In genomic region chr12:12992418-12993175, GRCh38 we compare ENCODE assay signal across 8 cellular contexts. TPM values are rescaled to one million over a fixed set of nuclear protein-coding genes. Genes with fewer than 3 reads are reported as not detected.
DNase-seq lines count a peak whose midpoint lies in the region; ATAC-seq and TF ChIP-seq lines count a peak whose summit lies in the region.

No MANE protein-coding gene starts in this region.

- H3T11ph ChIP-seq in H9 (ENCODE audit: low read length): no peak overlapping the region

- no peak overlapping the region for H2BK12ac ChIP-seq in H9 (ENCODE audit: insufficient read length, low read depth, low read length)

- ATAC-seq in T-helper 17 cell (no peak), heart right ventricle (peak in 7 of 8 donors; percentile 45 to 79 (median 70)), GM21390 (IDR thresholded peaks at IDR 0.05; ENCODE audit: unreplicated experiment) (no peak)

- no peak overlapping the region for H2BK5ac ChIP-seq in H9 (ENCODE audit: insufficient read length, low read length)

- H2BK20ac ChIP-seq in H9 (ENCODE audit: low read depth, low read length, poor library complexity, severe bottlenecking): no peak overlapping the region

- H3K79me1 ChIP-seq in H9 (ENCODE audit: insufficient read depth, low read depth, low read length, poor library complexity, severe bottlenecking): no peaks in the 10 kb centered on the region

- peaks cover 0 to 27% (median 8%) of the 10 kb centered on the region in 9 donors for H3K36me3 ChIP-seq in heart right ventricle
- peaks cover 6% of the 10 kb centered on the region for H3K36me3 ChIP-seq in smooth muscle cell (ENCODE audit: low read depth)

- WGBS in H9 (ENCODE audit: extremely low coverage, insufficient read length, low lambda C conversion rate): no CpG with 5 or more reads among the region's 8 CpGs
- WGBS in heart right ventricle, 2 donors: 72% methylated on average over 8 of the region's 8 CpGs
- WGBS in smooth muscle cell (ENCODE audit: low lambda C conversion rate): 46% methylated on average over 8 of the region's 8 CpGs

- H2BK15ac ChIP-seq in H9 (ENCODE audit: low read depth, low read length): no peak overlapping the region

- no peak overlapping the region for H3K14ac ChIP-seq in H9 (ENCODE audit: insufficient read depth, low read length)

- H2BK120ac ChIP-seq in H9 (ENCODE audit: low read depth, low read length, poor library complexity, severe bottlenecking): no peak overlapping the region

- no peak overlapping the region for H3K4ac ChIP-seq in H9 (ENCODE audit: low read depth, low read length)

- TF ChIP-seq CTCF in H9 (conservative IDR thresholded peaks at IDR 0.05) (no peak), heart right ventricle (IDR thresholded peaks at IDR 0.05) (no peak), smooth muscle cell (IDR thresholded peaks at IDR 0.05; ENCODE audit: borderline replicate concordance, insufficient read depth, poor library complexity, severe bottlenecking) (no peak)

- H3F3A ChIP-seq in smooth muscle cell (ENCODE audit: low read depth): peaks cover 19% of the 10 kb centered on the region

- no peak overlapping the region for H3K18ac ChIP-seq in H9 (ENCODE audit: insufficient read length, low read depth, low read length)

- H3K23ac ChIP-seq in H9 (ENCODE audit: insufficient read length, low read depth, low read length): no peak overlapping the region

- H3K4me3 ChIP-seq in heart right ventricle (peak overlapping the region in 3 of 10 donors; percentile 10 to 34 (median 15)), smooth muscle cell (peak overlapping the region; percentile 2)

- H3K23me2 ChIP-seq in H9 (ENCODE audit: insufficient read length, low read depth, low read length, poor library complexity, severe bottlenecking): no peaks in the 10 kb centered on the region

- H3K79me2 ChIP-seq in H9 (ENCODE audit: insufficient read depth, low read length): no peaks in the 10 kb centered on the region; the same call in 1 of the 2 replicates
- H3K79me2 ChIP-seq in smooth muscle cell (ENCODE audit: low read depth): peaks cover 15% of the 10 kb centered on the region

- H3K27ac Mint-ChIP-seq in H9 (peak overlapping the region; percentile 45 to 91 (median 72); a peak in 3 of 7 replicates), T-helper 17 cell (peak overlapping the region; percentile 82)

- no peaks in the 10 kb centered on the region for H4K20me1 ChIP-seq in H9 (ENCODE audit: control insufficient read depth, insufficient read depth, insufficient read length)
- H4K20me1 ChIP-seq in smooth muscle cell (ENCODE audit: low read depth): peaks cover 4% of the 10 kb centered on the region

- H3K9me3 ChIP-seq in H9 (ENCODE audit: control insufficient read depth, low read depth, low read length): no peaks in the 10 kb centered on the region
- no peaks in the 10 kb centered on the region for H3K9me3 ChIP-seq in T-helper 17 cell (ENCODE audit: control insufficient read depth, low read length, poor library complexity, severe bottlenecking)
- H3K9me3 ChIP-seq in heart right ventricle: no peaks in the 10 kb centered on the region
- no peaks in the 10 kb centered on the region for H3K9me3 ChIP-seq in smooth muscle cell (replicated peaks; ENCODE audit: low read depth)

- peaks cover 7 to 15% (median 14%) of the 10 kb centered on the region in 3 experiments; a peak in 6 of 7 replicates for H3K36me3 Mint-ChIP-seq in H9 (ENCODE audit: insufficient read depth in 1 of 3, low read depth in 3 of 3)
- peaks cover 2% of the 10 kb centered on the region for H3K36me3 Mint-ChIP-seq in T-helper 17 cell (ENCODE audit: low read depth)

- H3K4me2 ChIP-seq in H9 (ENCODE audit: insufficient read depth, insufficient read length, low read length) (no peak overlapping the region), smooth muscle cell (peak overlapping the region; percentile 72)

- H4K91ac ChIP-seq in H9 (ENCODE audit: insufficient read length, low read depth, low read length): no peak overlapping the region

- no peak overlapping the region for H4K5ac ChIP-seq in H9 (ENCODE audit: insufficient read length, low read depth, low read length)

- H3K4me1 Mint-ChIP-seq in H9: peaks cover 38 to 40% of the 10 kb centered on the region in 2 experiments
- peaks cover 15% of the 10 kb centered on the region for H3K4me1 Mint-ChIP-seq in T-helper 17 cell

- H4K8ac ChIP-seq in H9 (replicated peaks; ENCODE audit: insufficient read length, low read depth, low read length): no peak overlapping the region

- DNase-seq in H9 (no peak), T-helper 17 cell (no peak), heart right ventricle (peak in 1 of 2 donors; percentile 13), smooth muscle cell (lab: John Stamatoyannopoulos, UW; ENCODE audit: unreplicated experiment) (peak; percentile 17), NCI-H1105 (lab: John Stamatoyannopoulos, UW) (no peak), NCI-H69 (lab: John Stamatoyannopoulos, UW) (no peak)
- no peak for DNase-seq in activated CD4-positive, alpha-beta T cell treated with anti-CD3 and anti-CD28 coated beads, Interleukin-2, amount 50 U/mL, for 1 hour

- no peak overlapping the region for H2AK5ac ChIP-seq in H9 (ENCODE audit: insufficient read length, low read length)

- H3K27ac ChIP-seq in H9 (ENCODE audit: insufficient read length, low read depth, low read length): no peak overlapping the region
- peak overlapping the region in 7 of 10 donors; percentile 9 to 85 (median 28) for H3K27ac ChIP-seq in heart right ventricle
- H3K27ac ChIP-seq in smooth muscle cell (ENCODE audit: low read depth): peak overlapping the region; percentile 79

- H3K4me3 Mint-ChIP-seq in H9: no peak overlapping the region; a peak in 1 of 5 replicates
- H3K4me3 Mint-ChIP-seq in T-helper 17 cell: no peak overlapping the region

- H3K9ac ChIP-seq in H9 (ENCODE audit: extremely low read depth, insufficient read length, low read length): no peak overlapping the region
- H3K9ac ChIP-seq in smooth muscle cell (ENCODE audit: low read depth): peak overlapping the region; percentile 49

- no peaks in the 10 kb centered on the region for H3K9me3 Mint-ChIP-seq in H9

- H2AFZ ChIP-seq in H9 (ENCODE audit: low read length) (no peak overlapping the region), smooth muscle cell (ENCODE audit: low read depth) (no peak overlapping the region)

- H3K27me3 Mint-ChIP-seq in H9 (ENCODE audit: low read depth) (no peaks in the 10 kb centered on the region), T-helper 17 cell (no peaks in the 10 kb centered on the region)

- intact Hi-C loops in heart right ventricle (cut with DNase I): no loop called here

- H3K27me3 ChIP-seq in H9 (ENCODE audit: insufficient read depth, low read length): no peaks in the 10 kb centered on the region
- no peaks in the 10 kb centered on the region for H3K27me3 ChIP-seq in heart right ventricle
- H3K27me3 ChIP-seq in smooth muscle cell (ENCODE audit: low read depth): no peaks in the 10 kb centered on the region

- peaks cover 7% of the 10 kb centered on the region; the same call in 1 of the 2 replicates for H3K4me1 ChIP-seq in H9 (ENCODE audit: insufficient read depth, low read length)
- peaks cover 2 to 43% (median 18%) of the 10 kb centered on the region in 9 donors for H3K4me1 ChIP-seq in heart right ventricle
- peaks cover 13% of the 10 kb centered on the region for H3K4me1 ChIP-seq in smooth muscle cell (ENCODE audit: low read depth)

- H3K56ac ChIP-seq in H9 (ENCODE audit: insufficient read length, low read depth, low read length): no peak overlapping the region

RNA-seq across cellular contexts. Expression of gene HEBP1, which starts 7.5 kb away (rescaled TPM):
- total RNA-seq in H9 (2021) (20.2 and 22.2 TPM in 2 replicates), T-helper 17 cell (10 to 100 TPM; 10.8 to 11.5 TPM), heart right ventricle (10 to 100 TPM; 45.2 to 71.4 (median 51.4) TPM), smooth muscle cell (16.1 and 19.0 TPM in 2 replicates)
- polyA plus RNA-seq in heart right ventricle (10 to 100 TPM; 23.7 to 72.0 TPM), smooth muscle cell (55.8 and 57.9 TPM in 2 replicates)

RNA-seq across cellular contexts. Expression of gene GPRC5D, which starts 40.6 kb away (rescaled TPM):
- not detected in 2 replicates for total RNA-seq in H9 (2021)
- not detected for total RNA-seq in T-helper 17 cell
- total RNA-seq in heart right ventricle: not detected
- polyA plus RNA-seq in heart right ventricle: under 1 TPM in 1 of 2 donors, not detected in 1; 0.04 TPM
- not detected in 2 replicates for total RNA-seq in smooth muscle cell
- 0.82 TPM in 1 of 2 replicates, not detected in the other for polyA plus RNA-seq in smooth muscle cell

RNA-seq across cellular contexts. Expression of gene FAM234B, which starts 51.6 kb away (rescaled TPM):
- total RNA-seq in H9 (2021): 20.2 and 20.8 TPM in 2 replicates
- total RNA-seq in T-helper 17 cell: 1 to 10 TPM; 1.9 to 2.5 TPM
- 1 to 10 TPM; 1.4 to 3.6 (median 2.5) TPM for total RNA-seq in heart right ventricle
- polyA plus RNA-seq in heart right ventricle: 1 to 10 TPM in 1 of 2 donors, under 1 TPM in 1; 0.59 to 1.1 TPM
- total RNA-seq in smooth muscle cell: 3.0 and 5.2 TPM in 2 replicates
- polyA plus RNA-seq in smooth muscle cell: 0.78 and 1.6 TPM in 2 replicates

Comparison
In these comparisons a context has a peak if more than half of its experiments do, and no peak if none do; other contexts are left out.
1. ATAC-seq: peak in heart right ventricle (7 of 8); none in T-helper 17 cell (single experiment) and GM21390 (single experiment).